ENCODE assay signal across 16 cellular contexts in the genomic region with DNA sequence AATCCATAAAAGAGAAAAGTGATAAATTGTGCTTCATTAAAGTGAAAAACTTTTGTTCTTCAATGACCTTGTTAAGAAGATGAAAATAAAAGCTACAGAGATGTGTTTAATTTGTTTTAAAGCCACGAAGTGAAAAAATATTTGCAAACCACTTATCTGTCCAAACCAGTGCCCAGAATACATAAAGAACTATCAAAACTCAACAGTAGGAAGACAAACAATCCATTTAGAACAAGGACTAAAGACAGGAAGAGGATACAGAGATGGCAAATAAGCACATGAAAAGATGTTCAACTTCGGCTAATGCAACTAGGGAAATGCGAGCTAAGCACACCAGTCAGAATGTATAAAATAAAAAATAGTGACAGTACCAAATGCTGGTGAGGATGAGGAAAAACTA. TPM values are rescaled to one million over a fixed set of nuclear protein-coding genes. Genes with fewer than 3 reads are reported as not detected.
DNase-seq lines count a peak whose midpoint lies in the region; FAIRE-seq and TF ChIP-seq lines count a peak whose summit lies in the region.
"Had no signal": no experiment of that assay in that cellular context is flagged by ENCODE, and none has a peak within 500 bp of the region (broad histone marks: within the 10 kb centered on the region; RNA-seq: fewer than 3 reads in every experiment).

No MANE protein-coding gene starts in this region.

- no peak for TF ChIP-seq POLR2A in H1 (IDR thresholded peaks at IDR 0.05; ENCODE audit: control extremely low read depth in 1 of 2, low read depth in 2 of 2, low read length in 2 of 2)
- TF ChIP-seq POLR2A in GM12891 (IDR thresholded peaks at IDR 0.05; ENCODE audit: low read depth, low read length), result no peak

- H3K4ac ChIP-seq in H1 (replicated peaks; ENCODE audit: insufficient read length, low read depth, low read length), result no peak overlapping the region

- no peaks in the 10 kb centered on the region for H3K79me1 ChIP-seq in H1 (ENCODE audit: low read depth, low read length)

- no peak overlapping the region for H2BK12ac ChIP-seq in H1 (ENCODE audit: low read depth, low read length)

- H3K4me1 ChIP-seq in H1 (replicated peaks in 1 of 4; ENCODE audit: control insufficient read depth in 3 of 4, insufficient read depth in 4 of 4, low read length in 3 of 4), result peaks cover 0 to 3% (median 0%) of the 10 kb centered on the region in 4 experiments; a peak in 1 of 7 replicates
- H3K4me1 ChIP-seq: BLaER1 had no signal

- 71% methylated on average over 3 of the region's 3 CpGs; no CpG with 5 or more reads in 1 of the 2 experiments for WGBS in H1 (ENCODE audit: extremely low coverage in 1 of 2, insufficient coverage in 1 of 2, insufficient read length in 1 of 2, insufficient replicate concordance in 2 of 2, low coverage in 1 of 2, low lambda C conversion rate in 2 of 2, missing lambda C conversion rate in 1 of 2), 2 experiments

- no peaks in the 10 kb centered on the region for H3K79me2 ChIP-seq in H1 (ENCODE audit: control insufficient read depth in 1 of 2, insufficient read depth in 2 of 2, low read length in 2 of 2)

- no peaks in the 10 kb centered on the region for H3K36me3 ChIP-seq in H1 (ENCODE audit: control insufficient read depth in 2 of 4, insufficient read depth in 4 of 4, low read length in 3 of 4)
- H3K36me3 ChIP-seq: BLaER1 had no signal

- FAIRE-seq in H1 (lab: Jason Lieb, UNC), result peak; percentile 66
- no peak for FAIRE-seq in GM12891 (lab: Jason Lieb, UNC)

- no peak overlapping the region for H3K56ac ChIP-seq in H1 (replicated peaks; ENCODE audit: insufficient read length, low read depth, low read length)

- H3K9me3 ChIP-seq in H1 (ENCODE audit: insufficient read depth in 2 of 2, low read depth in 1 of 2, low read length in 1 of 2), result no peaks in the 10 kb centered on the region

- no peak overlapping the region for H2BK15ac ChIP-seq in H1 (ENCODE audit: low read length)

- H3K23ac ChIP-seq in H1 (ENCODE audit: insufficient read length), result no peak overlapping the region

- no peak overlapping the region for H2BK120ac ChIP-seq in H1 (replicated peaks; ENCODE audit: low read depth, low read length)

- H3K4me3 ChIP-seq in H1 (ENCODE audit: extremely low read depth in 1 of 4, insufficient read depth in 2 of 4, low read depth in 3 of 4, low read length in 4 of 4), result no peak overlapping the region
- H3K4me3 ChIP-seq: BLaER1 had no signal

- no peak overlapping the region for H4K8ac ChIP-seq in H1 (ENCODE audit: extremely low read depth, insufficient read depth, low read length)

- no peak overlapping the region for H3K14ac ChIP-seq in H1 (ENCODE audit: insufficient read length)

- H2BK20ac ChIP-seq in H1 (ENCODE audit: low read length), result no peak overlapping the region

- no peak overlapping the region for H4K5ac ChIP-seq in H1 (ENCODE audit: insufficient read length, low read depth, low read length)

- no peak overlapping the region for H3K4me2 ChIP-seq in H1 (ENCODE audit: insufficient read depth in 1 of 2, low read depth in 2 of 2, low read length in 2 of 2)
- H3K4me2 ChIP-seq: BLaER1 had no signal

- TF ChIP-seq RAD21 in H1 (IDR thresholded peaks at IDR 0.05 in 1 of 2, conservative IDR thresholded peaks at IDR 0.05 in 1 of 2; ENCODE audit: low read depth in 2 of 2, low read length in 2 of 2), result no peak

- no peak overlapping the region for H3K18ac ChIP-seq in H1 (ENCODE audit: extremely low read depth, low read length)

- no peak overlapping the region for H3K9ac ChIP-seq in H1 (replicated peaks in 1 of 4; ENCODE audit: extremely low read depth in 1 of 4, low read depth in 3 of 4, low read length in 3 of 4)
- H3K9ac ChIP-seq: BLaER1 had no signal

- no peak overlapping the region for H4K91ac ChIP-seq in H1 (replicated peaks; ENCODE audit: insufficient read length, low read length)

- POLR2A ChIA-PET in H1 (lab: Charles Lee; ENCODE audit: partially characterized antibody), result no interaction called here

- no peak overlapping the region for H2BK5ac ChIP-seq in H1 (ENCODE audit: low read depth, low read length)

- no peaks in the 10 kb centered on the region for H4K20me1 ChIP-seq in H1 (replicated peaks in 1 of 2; ENCODE audit: control insufficient read depth in 1 of 2, insufficient read depth in 2 of 2, low read length in 2 of 2)
- H4K20me1 ChIP-seq: BLaER1 had no signal

- H2AK5ac ChIP-seq in H1 (ENCODE audit: low read depth, low read length), result no peak overlapping the region

- TF ChIP-seq EP300 in H1 (IDR thresholded peaks at IDR 0.05; ENCODE audit: borderline replicate concordance in 1 of 2, low read depth in 2 of 2, low read length in 2 of 2), result no peak

- DNase-seq in DMS153 treated with DMSO at 0.1 percent for 48 hours (lab: John Stamatoyannopoulos, UW; ENCODE audit: unreplicated experiment), result peak; percentile 25
- DNase-seq in DMS153 (lab: John Stamatoyannopoulos, UW), result no peak
- peak; percentile 37 for DNase-seq in DMS53 treated with DMSO at 0.1 percent for 48 hours (lab: John Stamatoyannopoulos, UW; ENCODE audit: unreplicated experiment)
- peak; percentile 98 for DNase-seq in NCI-H748 treated with DMSO at 0.1 percent for 48 hours (lab: John Stamatoyannopoulos, UW)
- DNase-seq in H1 (ENCODE audit: low read depth in 1 of 2, low spot score in 2 of 2), result no peak
- DNase-seq in GM12891 (ENCODE audit: insufficient read length, low spot score), result no peak
- no peak for DNase-seq in effector CD8-positive, alpha-beta T cell (lab: John Stamatoyannopoulos, UW)
- DNase-seq: AML-193; CD8-positive, alpha-beta memory T cell; DND-41; GDM1; H7; IMR-90; KG1 had no signal

- H2AFZ ChIP-seq in H1 (ENCODE audit: low read length), result no peak overlapping the region

- no peaks in the 10 kb centered on the region for H3K23me2 ChIP-seq in H1 (ENCODE audit: low read depth, low read length)

- peaks cover 0 to 3% (median 0%) of the 10 kb centered on the region in 4 experiments; a peak in 1 of 7 replicates for H3K27me3 ChIP-seq in H1 (replicated peaks in 1 of 4; ENCODE audit: control insufficient read depth in 3 of 4, extremely low read depth in 1 of 4, insufficient read depth in 3 of 4, low read length in 3 of 4)
- H3K27me3 ChIP-seq: BLaER1 had no signal

- CTCF ChIA-PET in H1 (lab: Charles Lee; ENCODE audit: partially characterized antibody), result interaction anchor here (1.2 kb wide), 1 partner anchor 11 kb away, joined by 3 read pairs; no protein-coding TSS in a partner anchor

- no peak for TF ChIP-seq CTCF in H1 (IDR thresholded peaks at IDR 0.05; ENCODE audit: control extremely low read depth in 1 of 3, insufficient read depth in 1 of 3, low read depth in 1 of 3, low read length in 3 of 3)

- no peak overlapping the region for H3K27ac ChIP-seq in H1 (ENCODE audit: low read depth, low read length)
- H3K27ac ChIP-seq: 22Rv1, BLaER1 had no signal

TF ChIP-seq in H1, 55 proteins besides CTCF, POLR2A, EP300 and RAD21 (continues in another document):
- TF ChIP-seq SAP30 (IDR thresholded peaks at IDR 0.05; ENCODE audit: insufficient read depth, insufficient replicate concordance, low read length), result no peak
- no peak for TF ChIP-seq EGR1 (IDR thresholded peaks at IDR 0.05; ENCODE audit: borderline replicate concordance, low read depth, low read length)
- TF ChIP-seq KDM5A (IDR thresholded peaks at IDR 0.05; ENCODE audit: low read length), result no peak

TF ChIP-seq in GM12891, 5 proteins besides CTCF, POLR2A, EP300 and RAD21:
- TF ChIP-seq PAX5 (IDR thresholded peaks at IDR 0.05; ENCODE audit: insufficient read depth, low read length, severe bottlenecking) (no peak), POU2F2 (IDR thresholded peaks at IDR 0.05; ENCODE audit: low read depth, low read length) (no peak), POLR2AphosphoS5 (IDR thresholded peaks at IDR 0.05; ENCODE audit: low read depth, low read length) (no peak), TAF1 (IDR thresholded peaks at IDR 0.05; ENCODE audit: low read depth, low read length) (no peak), SPI1 (IDR thresholded peaks at IDR 0.05; ENCODE audit: low read depth, low read length) (no peak)
TF ChIP-seq in GM12891: peak in this region for 0.

RNA-seq across cellular contexts. Expression of gene GJB6, which starts 15.0 kb away (rescaled TPM):
- total RNA-seq in H1 (2021; fragmentation: NEBNext Ultra II Directional; extraction: Animal tissue kit (Norgen Biotek cat#: 25700)), result not detected in 2 replicates
- not detected in 2 replicates for polyA plus RNA-seq in H1 (2011; rRNA removed)
- polyA plus RNA-seq in H1 (2011; cell fraction: cytosol; rRNA removed), result not detected
- polyA plus RNA-seq in H1 (2011; cell fraction: nucleus; rRNA removed), result not detected
- not detected in 4 replicates for polyA plus RNA-seq in H1 (2012, experiment 1 of 2)
- not detected for polyA plus RNA-seq in H1 (2012, experiment 2 of 2)
- 0.08 TPM for polyA plus RNA-seq in H1 (2013, experiment 1 of 2)
- polyA plus RNA-seq in H1 (2013, experiment 2 of 2), result 0.07 TPM
- polyA minus RNA-seq in H1 (2011; rRNA and poly(A)+ RNA removed), result not detected in 2 replicates
- polyA minus RNA-seq in H1 (2011; cell fraction: cytosol; rRNA and poly(A)+ RNA removed), result not detected
- polyA minus RNA-seq in H1 (2011; cell fraction: nucleus; rRNA and poly(A)+ RNA removed), result not detected
- not detected for polyA plus RNA-seq in GM12891 (2012; ENCODE audit: low read depth, missing spikeins)
- total RNA-seq: H7, IMR-90 had no signal
- polyA plus RNA-seq: CD8-positive, alpha-beta memory T cell; IMR-90 had no signal

RNA-seq across cellular contexts. Expression of gene GJB2, which starts 24.4 kb away (rescaled TPM):
- 0.17 and 0.20 TPM in 2 replicates for total RNA-seq in H1 (2021; fragmentation: NEBNext Ultra II Directional; extraction: Animal tissue kit (Norgen Biotek cat#: 25700))
- 0.11 and 0.21 TPM in 2 replicates for polyA plus RNA-seq in H1 (2011; rRNA removed)
- 0.10 TPM for polyA plus RNA-seq in H1 (2011; cell fraction: cytosol; rRNA removed)
- polyA plus RNA-seq in H1 (2011; cell fraction: nucleus; rRNA removed), result 0.04 TPM
- 0.19 to 0.29 TPM (median 0.28 TPM) in 4 replicates for polyA plus RNA-seq in H1 (2012, experiment 1 of 2)
- 0.16 TPM for polyA plus RNA-seq in H1 (2012, experiment 2 of 2)
- 0.32 TPM for polyA plus RNA-seq in H1 (2013, experiment 1 of 2)
- 0.39 TPM for polyA plus RNA-seq in H1 (2013, experiment 2 of 2)
- polyA minus RNA-seq in H1 (2011; rRNA and poly(A)+ RNA removed), result 0.15 and 0.22 TPM in 2 replicates
- not detected for polyA minus RNA-seq in H1 (2011; cell fraction: cytosol; rRNA and poly(A)+ RNA removed)
- 0.30 TPM for polyA minus RNA-seq in H1 (2011; cell fraction: nucleus; rRNA and poly(A)+ RNA removed)
- 3.1 TPM for polyA plus RNA-seq in GM12891 (2012; ENCODE audit: low read depth, missing spikeins)
- polyA plus RNA-seq: CD8-positive, alpha-beta memory T cell had no signal

RNA-seq across cellular contexts. Expression of gene GJA3, which starts 56.3 kb away (rescaled TPM):
- 0.48 and 0.60 TPM in 2 replicates for total RNA-seq in H1 (2021; fragmentation: NEBNext Ultra II Directional; extraction: Animal tissue kit (Norgen Biotek cat#: 25700))
- polyA plus RNA-seq in H1 (2011; rRNA removed), result 0.12 and 0.16 TPM in 2 replicates
- polyA plus RNA-seq in H1 (2011; cell fraction: cytosol; rRNA removed), result 0.22 TPM
- 0.19 TPM for polyA plus RNA-seq in H1 (2011; cell fraction: nucleus; rRNA removed)
- polyA plus RNA-seq in H1 (2012, experiment 1 of 2), result 0.29 to 0.37 TPM (median 0.35 TPM) in 4 replicates
- polyA plus RNA-seq in H1 (2012, experiment 2 of 2), result 0.14 TPM
- polyA plus RNA-seq in H1 (2013, experiment 1 of 2), result 0.49 TPM
- 0.63 TPM for polyA plus RNA-seq in H1 (2013, experiment 2 of 2)
- 0.25 and 0.29 TPM in 2 replicates for polyA minus RNA-seq in H1 (2011; rRNA and poly(A)+ RNA removed)
- not detected for polyA minus RNA-seq in H1 (2011; cell fraction: cytosol; rRNA and poly(A)+ RNA removed)
- 0.30 TPM for polyA minus RNA-seq in H1 (2011; cell fraction: nucleus; rRNA and poly(A)+ RNA removed)
- not detected for polyA plus RNA-seq in GM12891 (2012; ENCODE audit: low read depth, missing spikeins)

Comparison
In these comparisons a context has a peak if more than half of its experiments do, and no peak if none do; other contexts are left out.
1. DNase-seq: peak in DMS153 treated with DMSO at 0.1 percent for 48 hours (single experiment), DMS53 treated with DMSO at 0.1 percent for 48 hours (single experiment) and NCI-H748 treated with DMSO at 0.1 percent for 48 hours (single experiment); none in DMS153 (single experiment), H1 (0 of 2), GM12891 (single experiment) and effector CD8-positive, alpha-beta T cell (single experiment).